In genomic region chr11:119605137-119605675, GRCh38 we compare ENCODE assay signal across 22 cellular contexts.
A peak's percentile ranks its signal among the peaks of the same experiment; 100 is the strongest.
DNase-seq lines count a peak whose midpoint lies in the region; ATAC-seq lines count a peak whose summit lies in the region.
"Had no signal": no experiment of that assay in that cellular context is flagged by ENCODE, and none has a peak within 500 bp of the region (broad histone marks: within the 10 kb centered on the region; RNA-seq: fewer than 3 reads in every experiment).

No MANE protein-coding gene starts in this region.

- no peaks in the 10 kb centered on the region for H3K9me3 ChIP-seq in neuronal stem cell (replicated peaks in 1 of 2; ENCODE audit: control insufficient read depth in 2 of 2, insufficient read depth in 1 of 2, low read depth in 1 of 2, low read length in 2 of 2)
- H3K9me3 ChIP-seq: BE2C, HAP-1 had no signal

- H2BK15ac ChIP-seq in neuronal stem cell (ENCODE audit: low read length) = peak overlapping the region; percentile 81

- no peaks in the 10 kb centered on the region for H3K27me3 ChIP-seq in neuronal stem cell (ENCODE audit: control insufficient read depth in 3 of 3, insufficient read depth in 3 of 3, low read depth in 1 of 3, low read length in 3 of 3)
- H3K27me3 ChIP-seq: BE2C had no signal

- no peaks in the 10 kb centered on the region for H3K79me1 ChIP-seq in neuronal stem cell (ENCODE audit: low read depth, low read length)

- H2BK12ac ChIP-seq in neuronal stem cell (ENCODE audit: low read length) = no peak overlapping the region

- peak; percentile 5 for DNase-seq in NCI-H2227 treated with DMSO at 0.1 percent for 48 hours (lab: John Stamatoyannopoulos, UW)
- no peak for DNase-seq in neuronal stem cell (ENCODE audit: low spot score)
- no peak for DNase-seq in substantia nigra (lab: John Stamatoyannopoulos, UW)
- DNase-seq in effector CD4-positive, alpha-beta T cell = no peak
- DNase-seq in HCEC 1CT = no peak
- DNase-seq in posterior cingulate gyrus = no peak
- DNase-seq: ACHN; BE2C; C1 segment of cervical spinal cord; CD4-positive, CD25-positive, alpha-beta regulatory T cell; CD8-positive, alpha-beta memory T cell; COR-L47; DMS 273 treated with DMSO at 0.1 percent for 48 hours; DMS53; DND-41; EL; GM23248 had no signal

- H3K27ac ChIP-seq in neuronal stem cell (replicated peaks; ENCODE audit: low read length) (no peak overlapping the region), substantia nigra (ENCODE audit: low read depth, low read length, poor library complexity, severe bottlenecking) (peak overlapping the region; percentile 35)
- H3K27ac ChIP-seq: GM23248 had no signal

- no peak overlapping the region for H4K91ac ChIP-seq in neuronal stem cell (ENCODE audit: low read depth, low read length, poor library complexity)

- H2AK5ac ChIP-seq in neuronal stem cell (ENCODE audit: low read depth, low read length) = peak overlapping the region; percentile 47

- no peak overlapping the region for H2BK120ac ChIP-seq in neuronal stem cell (ENCODE audit: low read depth, low read length)

- peak overlapping the region; percentile 78 for H2AFZ ChIP-seq in neuronal stem cell (ENCODE audit: low read length)
- H2AFZ ChIP-seq: GM23248 had no signal

- no peak overlapping the region for H3K23ac ChIP-seq in neuronal stem cell (ENCODE audit: low read depth, low read length, poor library complexity)

- H3K4me2 ChIP-seq in neuronal stem cell (ENCODE audit: insufficient read depth, low read length, poor library complexity, severe bottlenecking) = no peak overlapping the region

- H3K4me1 ChIP-seq in neuronal stem cell (ENCODE audit: control insufficient read depth in 2 of 2, insufficient read depth in 1 of 2, low read depth in 1 of 2, low read length in 2 of 2) = peaks cover 5 to 13% of the 10 kb centered on the region in 2 donors
- H3K4me1 ChIP-seq: BE2C had no signal

- intact Hi-C loops in posterior cingulate gyrus (cut with DNase I) = no loop called here

- H2BK5ac ChIP-seq in neuronal stem cell (ENCODE audit: low read length) = no peak overlapping the region

- no CpG with 5 or more reads among the region's 17 CpGs for WGBS in neuronal stem cell (ENCODE audit: extremely low coverage in 2 of 2, insufficient read length in 2 of 2, insufficient replicate concordance in 1 of 2), 2 donors

- H3K36me3 ChIP-seq in neuronal stem cell (replicated peaks in 1 of 2; ENCODE audit: control insufficient read depth in 2 of 2, insufficient read depth in 2 of 2, low read length in 2 of 2) = no peaks in the 10 kb centered on the region
- H3K36me3 ChIP-seq: BE2C, HAP-1 had no signal

- H3K14ac ChIP-seq in neuronal stem cell (ENCODE audit: low read length) = no peak overlapping the region

- H3K4me3 ChIP-seq in neuronal stem cell (ENCODE audit: low read length in 2 of 2) = no peak overlapping the region
- H3K4me3 ChIP-seq: GM12878, GM23248, HAP-1 had no signal

- no peak overlapping the region for H3K4ac ChIP-seq in neuronal stem cell (ENCODE audit: low read length)

- ATAC-seq in esophagus mucosa = peak; percentile 11
- ATAC-seq in HG03045 (IDR thresholded peaks at IDR 0.05; ENCODE audit: unreplicated experiment) = no peak
- ATAC-seq: GM12878, HepG2 had no signal

- no peak overlapping the region for H4K8ac ChIP-seq in neuronal stem cell (ENCODE audit: low read depth, low read length)

- peak overlapping the region; percentile 50 for H3K18ac ChIP-seq in neuronal stem cell (ENCODE audit: low read length)

- H3K9ac ChIP-seq in neuronal stem cell (ENCODE audit: low read depth, low read length, poor library complexity) = no peak overlapping the region
- H3K9ac ChIP-seq: GM23248 had no signal
